In the genomic region with DNA sequence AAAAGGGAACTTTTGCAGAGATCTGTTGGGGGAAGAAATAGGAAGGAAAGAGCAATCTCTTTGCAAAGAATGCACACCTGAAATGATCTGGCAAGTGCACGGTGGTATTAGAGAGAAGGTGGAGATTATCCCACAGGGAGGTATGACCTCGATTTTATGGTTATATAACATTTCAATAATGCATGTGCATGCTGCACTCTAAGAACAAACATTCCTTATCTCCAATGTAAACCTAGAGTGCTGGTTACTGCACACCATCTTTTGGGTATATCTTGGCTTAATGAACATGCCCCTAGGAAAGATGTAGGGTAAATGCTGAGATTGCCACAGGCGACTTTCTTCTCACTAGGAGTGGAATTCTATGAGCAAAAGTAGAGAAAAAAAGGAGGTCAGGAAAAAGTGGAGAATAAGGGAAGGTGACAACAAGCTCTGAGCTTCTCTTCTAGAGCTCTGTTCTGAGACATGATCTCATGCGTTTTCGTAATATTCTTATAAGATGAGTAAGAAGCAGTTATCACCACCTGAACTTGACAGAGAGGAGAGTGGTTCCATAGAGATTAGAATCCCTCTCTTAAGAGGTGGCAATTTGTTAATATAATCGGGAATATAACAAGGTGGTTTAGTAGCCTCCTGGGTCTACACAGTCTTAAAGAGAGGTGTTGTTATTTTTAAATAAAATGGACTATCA, we compare ENCODE assay signal across 20 cellular contexts.
"Had no signal": no experiment of that assay in that cellular context is flagged by ENCODE, and none has a peak within 500 bp of the region (broad histone marks: within the 10 kb centered on the region; RNA-seq: fewer than 3 reads in every experiment).

No MANE protein-coding gene starts in this region.

- H3K9me3 Mint-ChIP-seq: activated T-cell treated with anti-CD3 and anti-CD28 coated beads, Interleukin-2, amount 50 U/mL, for 24 hours; activated T-helper 17 cell treated with anti-CD3 and anti-CD28 coated beads, Interleukin-2, amount 50 U/mL, for 72 hours; endodermal cell; neural progenitor cell had no signal

- H3K4me3 ChIP-seq: adrenal gland, lower lobe of right lung, neural progenitor cell, transverse colon, uterus had no signal

- H3K4me3 Mint-ChIP-seq: activated naive CD8-positive, alpha-beta T cell; activated T-cell treated with anti-CD3 and anti-CD28 coated beads, Interleukin-2, amount 50 U/mL, for 24 hours; activated T-helper 17 cell treated with anti-CD3 and anti-CD28 coated beads, Interleukin-2, amount 50 U/mL, for 72 hours; endodermal cell; naive B cell; neural progenitor cell; stimulated activated naive B cell treated with anti-CD40 and anti-IgM and Interleukin-4, amounts not matched to agents 10 μg/mL and 1 μg/mL and 100 μg/mL, for 72 hours had no signal

- ATAC-seq: activated T-helper 17 cell treated with anti-CD3 and anti-CD28 coated beads, Interleukin-2, amount 50 U/mL, for 72 hours; lower lobe of right lung; stimulated activated naive B cell treated with anti-CD40 and anti-IgM and Interleukin-4, amounts not matched to agents 10 μg/mL and 1 μg/mL and 100 μg/mL, for 72 hours had no signal

- H3K36me3 Mint-ChIP-seq: activated naive CD8-positive, alpha-beta T cell; neural progenitor cell; stimulated activated naive B cell treated with anti-CD40 and anti-IgM and Interleukin-4, amounts not matched to agents 10 μg/mL and 1 μg/mL and 100 μg/mL, for 72 hours had no signal

- H3K27ac ChIP-seq: adrenal gland, epithelial cell of prostate, foreskin keratinocyte, lower lobe of right lung, neural progenitor cell, transverse colon, uterus had no signal

- DNase-seq: activated CD4-positive, alpha-beta T cell treated with anti-CD3 and anti-CD28 coated beads for 1 hour; activated CD4-positive, alpha-beta T cell treated with anti-CD3 and anti-CD28 coated beads, Interleukin-2, amount 50 U/mL, for 4 hours; activated CD8-positive, alpha-beta memory T cell treated with anti-CD3 and anti-CD28 coated beads for 24 hours; activated CD8-positive, alpha-beta memory T cell treated with anti-CD3 and anti-CD28 coated beads, Interleukin-2, amount 50 U/mL, for 4 hours; activated T-cell treated with anti-CD3 and anti-CD28 coated beads, Interleukin-2, amount 50 U/mL, for 24 hours; adrenal gland; cortex of kidney; endodermal cell; foreskin keratinocyte; lower lobe of right lung; naive B cell; stimulated activated CD4-positive, alpha-beta T cell treated with anti-CD3 and anti-CD28 coated beads, Interleukin-2, amount 100 ng/mL, for 48 hours; stimulated activated CD8-positive, alpha-beta memory T cell treated with anti-CD3 and anti-CD28 coated beads, Interleukin-4, amount 100 ng/mL, for 48 hours; stimulated activated naive B cell treated with anti-CD40 and anti-IgM and Interleukin-4, amounts not matched to agents 10 μg/mL and 1 μg/mL and 100 μg/mL, for 72 hours; transverse colon; uterus had no signal

- H3K4me1 Mint-ChIP-seq: activated T-helper 17 cell treated with anti-CD3 and anti-CD28 coated beads, Interleukin-2, amount 50 U/mL, for 72 hours; endodermal cell; naive B cell; neural progenitor cell; stimulated activated naive B cell treated with anti-CD40 and anti-IgM and Interleukin-4, amounts not matched to agents 10 μg/mL and 1 μg/mL and 100 μg/mL, for 72 hours had no signal

- H3K27ac Mint-ChIP-seq: activated naive CD8-positive, alpha-beta T cell; activated T-cell treated with anti-CD3 and anti-CD28 coated beads, Interleukin-2, amount 50 U/mL, for 24 hours; activated T-helper 17 cell treated with anti-CD3 and anti-CD28 coated beads, Interleukin-2, amount 50 U/mL, for 72 hours; endodermal cell; neural progenitor cell; stimulated activated naive B cell treated with anti-CD40 and anti-IgM and Interleukin-4, amounts not matched to agents 10 μg/mL and 1 μg/mL and 100 μg/mL, for 72 hours had no signal
